ENCODE assay signal across 24 cellular contexts in genomic region chr4:180994722-180995121, GRCh38.
"Had no signal": no experiment of that assay in that cellular context is flagged by ENCODE, and none has a peak within 500 bp of the region (broad histone marks: within the 10 kb centered on the region; RNA-seq: fewer than 3 reads in every experiment).

No MANE protein-coding gene starts in this region.

- H3K79me2 ChIP-seq: hepatocyte had no signal

- DNase-seq: hypothalamus; immature natural killer cell; islet precursor cell; kidney; kidney glomerular epithelial cell; left cardiac atrium; left colon; left ventricle myocardium inferior; left ventricle myocardium superior; lower lobe of right lung; mammary epithelial cell; mesenchymal stem cell; mesendoderm; midbrain; mucosa of descending colon; naive B cell; naive thymus-derived CD4-positive, alpha-beta T cell; naive thymus-derived CD8-positive, alpha-beta T cell had no signal

- H3K27ac Mint-ChIP-seq: immature natural killer cell; memory B cell; mesothelial cell of epicardium; naive B cell; naive thymus-derived CD4-positive, alpha-beta T cell; naive thymus-derived CD8-positive, alpha-beta T cell had no signal

- H3K4me3 Mint-ChIP-seq: immature natural killer cell; memory B cell; mesothelial cell of epicardium; naive B cell; naive thymus-derived CD4-positive, alpha-beta T cell; naive thymus-derived CD8-positive, alpha-beta T cell had no signal

- H3K4me1 Mint-ChIP-seq: immature natural killer cell; memory B cell; naive B cell; naive thymus-derived CD4-positive, alpha-beta T cell; naive thymus-derived CD8-positive, alpha-beta T cell had no signal

- H3K27me3 ChIP-seq: hepatocyte, left lung had no signal

- H3K36me3 ChIP-seq: left lung, left ventricle myocardium inferior, lower lobe of right lung had no signal

- H3K4me1 ChIP-seq: left lung, left ventricle myocardium inferior, lower lobe of right lung had no signal

- H3K4me2 ChIP-seq: hepatocyte had no signal

- ATAC-seq: left cardiac atrium; left colon; left lobe of liver; left lung; left ventricle myocardium superior; lower lobe of right lung; mucosa of descending colon; naive thymus-derived CD4-positive, alpha-beta T cell; naive thymus-derived CD8-positive, alpha-beta T cell had no signal

- H3K27ac ChIP-seq: hepatocyte, left lung, left ventricle myocardium inferior, lower lobe of right lung had no signal

- H3K27me3 Mint-ChIP-seq: memory B cell; naive B cell; naive thymus-derived CD4-positive, alpha-beta T cell; naive thymus-derived CD8-positive, alpha-beta T cell had no signal

- H3K9me3 ChIP-seq: left lung, lower lobe of right lung, mucosa of descending colon had no signal

- H3K4me3 ChIP-seq: hepatocyte, left lung, left ventricle myocardium inferior, lower lobe of right lung, lung, mucosa of descending colon had no signal

- H3K36me3 Mint-ChIP-seq: immature natural killer cell; memory B cell; naive B cell; naive thymus-derived CD4-positive, alpha-beta T cell; naive thymus-derived CD8-positive, alpha-beta T cell had no signal

- H2AFZ ChIP-seq: hepatocyte had no signal
